23 cellular contexts compared by ENCODE assay signal in genomic region chr18:7766817-7767216, GRCh38.
DNase-seq lines count a peak whose midpoint lies in the region; ATAC-seq, FAIRE-seq and TF ChIP-seq lines count a peak whose summit lies in the region.
"Had no signal": no experiment of that assay in that cellular context is flagged by ENCODE, and none has a peak within 500 bp of the region (broad histone marks: within the 10 kb centered on the region; RNA-seq: fewer than 3 reads in every experiment).

No MANE protein-coding gene starts in this region.

- H3K27me3 ChIP-seq in heart right ventricle (no peaks in the 10 kb centered on the region), right atrium auricular region (no peaks in the 10 kb centered on the region), brain microvascular endothelial cell (replicated peaks) (no peaks in the 10 kb centered on the region)
- H3K27me3 ChIP-seq: BLaER1 treated with 17β-estradiol and CSF1 and Interleukin-3, amounts not matched to agents 10 nM and 100 nM; SJSA1 had no signal

- H3K36me3 ChIP-seq in heart right ventricle (no peaks in the 10 kb centered on the region), right atrium auricular region (no peaks in the 10 kb centered on the region), brain microvascular endothelial cell (replicated peaks) (no peaks in the 10 kb centered on the region)
- H3K36me3 ChIP-seq: BLaER1 treated with 17β-estradiol and CSF1 and Interleukin-3, amounts not matched to agents 10 nM and 100 nM; SJSA1 had no signal

- intact Hi-C loops in heart right ventricle (cut with DNase I) = loop anchor here in 2 of 10 donors (10.0 kb wide), 2 partner anchors 58 to 502 kb away; no protein-coding TSS in a partner anchor

- H3K4me3 ChIP-seq in heart right ventricle (no peak overlapping the region), right atrium auricular region (no peak overlapping the region), brain microvascular endothelial cell (ENCODE audit: low read depth, low read length) (no peak overlapping the region)
- H3K4me3 ChIP-seq: BLaER1 treated with 17β-estradiol and CSF1 and Interleukin-3, amounts not matched to agents 10 nM and 100 nM; GM23248; SJSA1 had no signal

- peaks cover 0 to 86% (median 61%) of the 10 kb centered on the region in 9 donors for H3K4me1 ChIP-seq in heart right ventricle
- peaks cover 0 to 35% of the 10 kb centered on the region in 2 donors for H3K4me1 ChIP-seq in right atrium auricular region
- H3K4me1 ChIP-seq: SJSA1 had no signal

- peak in 6 of 8 donors; percentile 40 to 68 (median 48) for ATAC-seq in heart right ventricle
- no peak for ATAC-seq in HG02981 (IDR thresholded peaks at IDR 0.05; ENCODE audit: unreplicated experiment)

- no peaks in the 10 kb centered on the region for H3K9me3 ChIP-seq in heart right ventricle
- no peaks in the 10 kb centered on the region for H3K9me3 ChIP-seq in right atrium auricular region
- H3K9me3 ChIP-seq: BLaER1 treated with 17β-estradiol and CSF1 and Interleukin-3, amounts not matched to agents 10 nM and 100 nM; SJSA1 had no signal

- DNase-seq in heart right ventricle (no peak), right atrium auricular region (ENCODE audit: low spot score) (no peak), NCI-H226 (peak; percentile 22), brain microvascular endothelial cell (no peak), urothelium cell line (ENCODE audit: low spot score) (no peak), NCI-H187 (lab: John Stamatoyannopoulos, UW) (no peak)
- DNase-seq: CD4-positive, alpha-beta memory T cell; COR-L47; DMS53; GM23248; KBM-7; MV-4-11; NCI-H1105; NCI-H1694 treated with DMSO at 0.1 percent for 48 hours; NCI-H2081 treated with DMSO at 0.1 percent for 48 hours; NCI-H2171; NCI-H345; NCI-H510A treated with DMSO at 0.1 percent for 48 hours; NCI-H748 treated with DMSO at 0.1 percent for 48 hours had no signal

- WGBS in heart right ventricle, 2 donors = 88 to 91% methylated on average over 1 of the region's 1 CpG

- H3K27ac ChIP-seq in heart right ventricle = peak overlapping the region in 3 of 10 donors; percentile 20 to 24 (median 24)
- H3K27ac ChIP-seq in right atrium auricular region = no peak overlapping the region
- H3K27ac ChIP-seq in brain microvascular endothelial cell = peak overlapping the region; percentile 15
- H3K27ac ChIP-seq: BLaER1 treated with 17β-estradiol and CSF1 and Interleukin-3, amounts not matched to agents 10 nM and 100 nM; GM23248; SJSA1 had no signal

- in situ Hi-C loops in brain microvascular endothelial cell (cut with HindIII; ENCODE audit: low pct_ligation_motif_present, low sequenced_read_pairs) = no loop called here

- peak; percentile 85 for FAIRE-seq in urothelium cell line (lab: Jason Lieb, UNC)
- FAIRE-seq: G401.6 had no signal

- TF ChIP-seq CTCF in heart right ventricle (IDR thresholded peaks at IDR 0.05) (no peak), right atrium auricular region (IDR thresholded peaks at IDR 0.05) (no peak), brain microvascular endothelial cell (IDR thresholded peaks at IDR 0.05; ENCODE audit: low read depth, low read length, missing control alignments) (no peak)
